Comparison of ENCODE assay signal across 25 cellular contexts in the genomic region with DNA sequence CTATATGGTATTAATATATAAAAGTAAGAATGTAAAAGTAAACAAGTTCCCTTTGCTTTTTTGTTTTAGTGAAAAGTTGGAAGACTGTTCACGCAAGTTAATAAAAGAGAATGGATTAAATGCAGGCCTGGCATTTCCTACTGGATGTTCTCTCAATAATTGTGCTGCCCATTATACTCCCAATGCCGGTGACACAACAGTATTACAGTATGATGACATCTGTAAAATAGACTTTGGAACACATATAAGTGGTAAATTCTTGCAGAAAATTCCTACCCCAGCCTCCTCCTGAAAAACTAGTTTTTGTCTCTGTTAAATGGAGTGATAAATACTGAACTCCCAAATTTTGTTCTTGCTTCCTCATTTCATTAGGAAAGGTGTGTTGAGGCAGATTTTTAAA. TPM values are rescaled to one million over a fixed set of nuclear protein-coding genes. Genes with fewer than 3 reads are reported as not detected.
"Had no signal": no experiment of that assay in that cellular context is flagged by ENCODE, and none has a peak within 500 bp of the region (broad histone marks: within the 10 kb centered on the region; RNA-seq: fewer than 3 reads in every experiment).

No MANE protein-coding gene starts in this region.

- DNase-seq: MM.1S, NCI-H1092 treated with DMSO at 0.1 percent for 48 hours, NCI-H1436, NCI-H187, NCI-H2029, NCI-H2081 treated with DMSO at 0.1 percent for 48 hours, NCI-H2171, NCI-H226, NCI-H446, NCI-H510A, NCI-H524 treated with DMSO at 0.1 percent for 48 hours, NCI-H69, NCI-H774, OCI-M1, PC-9, Peyer's patch, SHP77 treated with DMSO at 0.1 percent for 48 hours, SJCRH30, T-helper 1 cell had no signal

- H3K27me3 ChIP-seq: Peyer's patch, SJCRH30 had no signal

- H3K9me3 Mint-ChIP-seq: IgD-negative memory B cell had no signal

- H3K9me3 ChIP-seq: Peyer's patch, SJCRH30 had no signal

- H3K4me1 ChIP-seq: Peyer's patch, SJCRH30 had no signal

- H3K27ac ChIP-seq: PC-9, Peyer's patch, SJCRH30 had no signal

- H2AFZ ChIP-seq: PC-9 had no signal

- H3K4me2 ChIP-seq: PC-9 had no signal

- H3K4me3 Mint-ChIP-seq: IgD-negative memory B cell had no signal

- ATAC-seq: K562, Right ventricle myocardium inferior, SK-N-SH treated with all-trans-retinoic acid at 6 μM for 48 hours had no signal

- H3K4me3 ChIP-seq: K562, PC-9, Peyer's patch, SJCRH30 had no signal

RNA-seq across cellular contexts. Expression of a gene that starts 56.4 kb away (rescaled TPM):
- total RNA-seq: HT1080, RPMI7951 had no signal
